ENCODE assay signal across 1 cellular context in genomic region chr15:56244811-56245576, GRCh38.
TF ChIP-seq lines count a peak whose summit lies in the region.

No MANE protein-coding gene starts in this region.

TF ChIP-seq in HepG2, 621 proteins besides CTCF, POLR2A, EP300 and RAD21 (continued from another document and continues in another):
- 0 out of 2 replicates have a peak, but pooled peaks have one; percentile 36 for TF ChIP-seq ZNF232 (CRISPR knock-in tag; IDR thresholded peaks at IDR 0.05; ENCODE audit: borderline replicate concordance)
- TF ChIP-seq ZMAT3 (CRISPR knock-in tag; conservative IDR thresholded peaks at IDR 0.05), result 0 out of 2 replicates have a peak, but pooled peaks have one; percentile 54
- TF ChIP-seq ZMYM4 (CRISPR knock-in tag; IDR thresholded peaks at IDR 0.05), result peak; percentile 77; the same call in 1 of the 2 replicates
- TF ChIP-seq DMAP1 (CRISPR knock-in tag; IDR thresholded peaks at IDR 0.05), result peak; percentile 77
- TF ChIP-seq E2F5 (CRISPR knock-in tag; conservative IDR thresholded peaks at IDR 0.05), result no peak
- peak; percentile 22; the same call in 1 of the 2 replicates for TF ChIP-seq AFF4 (CRISPR knock-in tag; IDR thresholded peaks at IDR 0.05)
- peak; percentile 67 for TF ChIP-seq YEATS4 (CRISPR knock-in tag; IDR thresholded peaks at IDR 0.05; ENCODE audit: borderline replicate concordance)
- peak; percentile 43; the same call in 1 of the 2 replicates for TF ChIP-seq TBX2 (CRISPR knock-in tag; IDR thresholded peaks at IDR 0.05; ENCODE audit: borderline replicate concordance)
- TF ChIP-seq SALL2 (CRISPR knock-in tag; IDR thresholded peaks at IDR 0.05), result 0 out of 2 replicates have a peak, but pooled peaks have one; percentile 49
- 0 out of 2 replicates have a peak, but pooled peaks have one; percentile 31 for TF ChIP-seq HOXA5 (CRISPR knock-in tag; IDR thresholded peaks at IDR 0.05)
- TF ChIP-seq RBFOX2 (IDR thresholded peaks at IDR 0.05; ENCODE audit: low read depth, low read length), result peak; percentile 70
- 0 out of 2 replicates have a peak, but pooled peaks have one; percentile 31 for TF ChIP-seq ZNF615 (CRISPR knock-in tag; IDR thresholded peaks at IDR 0.05; ENCODE audit: borderline replicate concordance)
- peak; percentile 54 for TF ChIP-seq CEBPB (IDR thresholded peaks at IDR 0.05; ENCODE audit: borderline replicate concordance, low read depth, low read length)
- TF ChIP-seq RXRB (CRISPR knock-in tag; IDR thresholded peaks at IDR 0.05; ENCODE audit: borderline replicate concordance), result 0 out of 2 replicates have a peak, but pooled peaks have one; percentile 35
- TF ChIP-seq NCOA2 (CRISPR knock-in tag; IDR thresholded peaks at IDR 0.05), result peak; percentile 49; the same call in 1 of the 2 replicates
- 0 out of 2 replicates have a peak, but pooled peaks have one; percentile 63 for TF ChIP-seq SRY (CRISPR knock-in tag; IDR thresholded peaks at IDR 0.05)
- 0 out of 2 replicates have a peak, but pooled peaks have one; percentile 57 for TF ChIP-seq ZNF616 (CRISPR knock-in tag; IDR thresholded peaks at IDR 0.05; ENCODE audit: low read depth)
- TF ChIP-seq ARID4A (CRISPR knock-in tag; IDR thresholded peaks at IDR 0.05; ENCODE audit: borderline replicate concordance), result peak; percentile 39; the same call in 1 of the 2 replicates
- peak; percentile 61; the same call in 1 of the 2 replicates for TF ChIP-seq ZNF737 (CRISPR knock-in tag; IDR thresholded peaks at IDR 0.05; ENCODE audit: borderline replicate concordance)
- peak; percentile 56; the same call in 1 of the 2 replicates for TF ChIP-seq MXD3 (CRISPR knock-in tag; IDR thresholded peaks at IDR 0.05)
- TF ChIP-seq ZNF556 (CRISPR knock-in tag; IDR thresholded peaks at IDR 0.05; ENCODE audit: borderline replicate concordance), result 0 out of 2 replicates have a peak, but pooled peaks have one; percentile 7
- TF ChIP-seq EED (CRISPR knock-in tag; IDR thresholded peaks at IDR 0.05), result 0 out of 2 replicates have a peak, but pooled peaks have one; percentile 28
- 0 out of 2 replicates have a peak, but pooled peaks have one; percentile 13 for TF ChIP-seq NFKBIZ (CRISPR knock-in tag; IDR thresholded peaks at IDR 0.05)
- peak; percentile 84 for TF ChIP-seq MYC (CRISPR knock-in tag; IDR thresholded peaks at IDR 0.05; ENCODE audit: borderline replicate concordance)
- peak in 1 of 2 experiments; percentile 74; a peak in 2 of 4 replicates for TF ChIP-seq ATF4 (CRISPR knock-in tag; IDR thresholded peaks at IDR 0.05)
- no peak for TF ChIP-seq ZNF652 (CRISPR knock-in tag; IDR thresholded peaks at IDR 0.05; ENCODE audit: borderline replicate concordance, low read depth)
- TF ChIP-seq ZFP91 (CRISPR knock-in tag; IDR thresholded peaks at IDR 0.05; ENCODE audit: borderline replicate concordance), result peak; percentile 63
- TF ChIP-seq ZNF350 (CRISPR knock-in tag; IDR thresholded peaks at IDR 0.05; ENCODE audit: borderline replicate concordance, low read depth), result peak; percentile 68; the same call in 1 of the 2 replicates
- TF ChIP-seq RXRA (CRISPR knock-in tag; IDR thresholded peaks at IDR 0.05), result peak; percentile 25; the same call in 1 of the 2 replicates
- 0 out of 2 replicates have a peak, but pooled peaks have one; percentile 49 for TF ChIP-seq CHD4 (IDR thresholded peaks at IDR 0.05; ENCODE audit: borderline replicate concordance, low read length)
- TF ChIP-seq ZNF281 (CRISPR knock-in tag; IDR thresholded peaks at IDR 0.05; ENCODE audit: borderline replicate concordance), result peak; percentile 63; the same call in 1 of the 2 replicates
- no peak for TF ChIP-seq THYN1 (CRISPR knock-in tag; IDR thresholded peaks at IDR 0.05; ENCODE audit: borderline replicate concordance, low read depth)
- TF ChIP-seq NFKB2 (CRISPR knock-in tag; IDR thresholded peaks at IDR 0.05; ENCODE audit: borderline replicate concordance), result peak; percentile 52; the same call in 1 of the 2 replicates
- peak; percentile 45; the same call in 1 of the 2 replicates for TF ChIP-seq ZNF574 (CRISPR knock-in tag; IDR thresholded peaks at IDR 0.05)
- no peak for TF ChIP-seq PAWR (CRISPR knock-in tag; IDR thresholded peaks at IDR 0.05; ENCODE audit: borderline replicate concordance)
- no peak for TF ChIP-seq NR1H2 (CRISPR knock-in tag; IDR thresholded peaks at IDR 0.05; ENCODE audit: borderline replicate concordance, low read depth)
